Comparison of ENCODE assay signal across 9 cellular contexts in the genomic region with DNA sequence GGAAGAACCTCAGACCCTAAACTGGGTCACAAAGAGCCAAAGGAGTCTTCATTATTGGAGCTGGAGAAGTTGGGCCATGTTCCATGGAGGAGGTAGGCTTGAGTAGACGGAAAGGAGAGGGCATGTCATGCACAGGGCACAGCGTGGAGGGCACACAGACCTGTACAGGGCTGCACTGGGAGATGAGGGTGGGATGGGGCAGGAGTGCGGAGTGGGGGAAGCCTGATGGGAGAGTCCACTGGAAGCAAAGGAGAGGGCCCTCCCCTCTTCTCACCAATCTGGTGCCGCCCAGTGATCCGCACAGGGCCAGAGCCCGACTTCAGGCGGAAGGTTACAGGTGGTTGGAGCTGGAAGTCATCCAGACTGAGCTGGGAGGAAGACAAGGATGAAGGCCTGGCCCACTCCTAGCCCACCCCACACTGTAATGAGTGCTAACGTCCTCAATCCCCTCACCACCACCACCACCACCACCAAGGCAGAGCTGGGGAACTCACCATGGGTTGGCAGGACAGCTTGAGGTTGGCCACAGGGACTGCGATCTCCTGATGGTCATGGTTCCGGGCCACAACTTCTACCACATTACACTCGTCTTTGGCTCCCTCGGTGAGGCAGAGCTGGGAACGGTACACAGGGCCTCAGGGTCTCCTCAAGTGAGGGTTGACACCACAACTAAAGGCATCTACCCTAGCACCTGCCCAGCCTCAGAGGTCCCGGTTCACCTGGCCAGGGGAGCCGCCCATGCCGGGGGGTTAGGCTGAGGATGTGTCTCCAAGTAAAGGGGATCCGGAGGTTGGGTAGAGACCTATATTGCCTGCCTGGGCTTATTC. TPM values are rescaled to one million over a fixed set of nuclear protein-coding genes. Genes with fewer than 3 reads are reported as not detected.
A peak's percentile ranks its signal among the peaks of the same experiment; 100 is the strongest.
DNase-seq lines count a peak whose midpoint lies in the region; ATAC-seq, FAIRE-seq and TF ChIP-seq lines count a peak whose summit lies in the region.
"Had no signal": no experiment of that assay in that cellular context is flagged by ENCODE, and none has a peak within 500 bp of the region (broad histone marks: within the 10 kb centered on the region; RNA-seq: fewer than 3 reads in every experiment).

No MANE protein-coding gene starts in this region.

- in situ Hi-C loops in gastrocnemius medialis (cut with MboI; ENCODE audit: low sequenced_read_pairs in 4 of 4), result loop anchor here in 2 of 4 donors (10.0 kb wide), 1 partner anchor 177 kb away; no protein-coding TSS in a partner anchor

- peak; percentile 47 for FAIRE-seq in GM12891 (lab: Jason Lieb, UNC)

- intact Hi-C loops in gastrocnemius medialis (cut with DNase I; ENCODE audit: low total_unique reads), result loop anchor here (1.0 to 2.0 kb wide), 2 partner anchors 37 to 180 kb away; a partner anchor contains a TSS

- no peak for DNase-seq in GM12891 (ENCODE audit: insufficient read length, low spot score)
- no peak for DNase-seq in fibroblast of pulmonary artery (ENCODE audit: low read depth)
- DNase-seq in gastrocnemius medialis, result no peak
- no peak for DNase-seq in NCI-H1417 treated with DMSO at 0.1 percent for 48 hours (lab: John Stamatoyannopoulos, UW)
- no peak for DNase-seq in NOMO-1 treated with DMSO at 0.1 percent for 48 hours (lab: John Stamatoyannopoulos, UW; ENCODE audit: unreplicated experiment)
- DNase-seq in hippocampal formation (lab: John Stamatoyannopoulos, UW), result no peak
- DNase-seq in activated CD4-positive, alpha-beta T cell treated with anti-CD3 and anti-CD28 coated beads for 48 hours, result no peak

- H3K4me3 ChIP-seq in fibroblast of pulmonary artery (replicated peaks; ENCODE audit: low read depth, low read length), result peak overlapping the region; percentile 82
- peak overlapping the region; percentile 68 to 85 (median 76) for H3K4me3 ChIP-seq in gastrocnemius medialis

- peak overlapping the region in 2 of 4 donors; percentile 64 to 76 for H3K27ac ChIP-seq in gastrocnemius medialis

- H3K9me3 ChIP-seq in gastrocnemius medialis, result no peaks in the 10 kb centered on the region

- ATAC-seq in SK-N-SH treated with all-trans-retinoic acid at 6 μM for 48 hours (peak; percentile 1; the same call in 1 of the 3 replicates), gastrocnemius medialis (no peak)

- no peak for TF ChIP-seq CTCF in fibroblast of pulmonary artery (IDR thresholded peaks at IDR 0.05; ENCODE audit: low read length, missing control alignments)
- no peak for TF ChIP-seq CTCF in gastrocnemius medialis (IDR thresholded peaks at IDR 0.05 in 4 of 5, conservative IDR thresholded peaks at IDR 0.05 in 1 of 5)

- peaks cover 22 to 25% (median 22%) of the 10 kb centered on the region in 3 donors for H3K27me3 ChIP-seq in gastrocnemius medialis

- TF ChIP-seq POLR2A in GM12891 (IDR thresholded peaks at IDR 0.05; ENCODE audit: low read depth, low read length), result no peak
- TF ChIP-seq POLR2A in gastrocnemius medialis (IDR thresholded peaks at IDR 0.05), result no peak

- H3K36me3 ChIP-seq in gastrocnemius medialis, result peaks cover 0 to 28% of the 10 kb centered on the region in 2 donors

- H3K4me1 ChIP-seq in gastrocnemius medialis, result peaks cover 23 to 31% of the 10 kb centered on the region in 2 donors

TF ChIP-seq in GM12891, 5 proteins besides CTCF, POLR2A, EP300 and RAD21:
- TF ChIP-seq TAF1 (IDR thresholded peaks at IDR 0.05; ENCODE audit: low read depth, low read length) (no peak), POLR2AphosphoS5 (IDR thresholded peaks at IDR 0.05; ENCODE audit: low read depth, low read length) (no peak), POU2F2 (IDR thresholded peaks at IDR 0.05; ENCODE audit: low read depth, low read length) (no peak), PAX5 (IDR thresholded peaks at IDR 0.05; ENCODE audit: insufficient read depth, low read length, severe bottlenecking) (no peak), SPI1 (IDR thresholded peaks at IDR 0.05; ENCODE audit: low read depth, low read length) (no peak)
TF ChIP-seq in GM12891: peak in this region for 0.

TF ChIP-seq in SK-N-SH treated with all-trans-retinoic acid at 6 μM for 48 hours, 23 proteins besides CTCF, POLR2A, EP300 and RAD21:
- TF ChIP-seq RARB (CRISPR knock-in tag; IDR thresholded peaks at IDR 0.05) (no peak), GLIS3 (CRISPR knock-in tag; IDR thresholded peaks at IDR 0.05) (no peak), ZC3H10 (CRISPR knock-in tag; IDR thresholded peaks at IDR 0.05) (no peak), ZFP3 (CRISPR knock-in tag; IDR thresholded peaks at IDR 0.05) (no peak), ESRRG (CRISPR knock-in tag; IDR thresholded peaks at IDR 0.05) (no peak), OSR1 (CRISPR knock-in tag; IDR thresholded peaks at IDR 0.05) (no peak), ZNF8 (CRISPR knock-in tag; IDR thresholded peaks at IDR 0.05) (no peak), TCF4 (CRISPR knock-in tag; IDR thresholded peaks at IDR 0.05; ENCODE audit: borderline replicate concordance) (no peak), CSDC2 (CRISPR knock-in tag; IDR thresholded peaks at IDR 0.05) (no peak), ZNF565 (CRISPR knock-in tag; conservative IDR thresholded peaks at IDR 0.05; ENCODE audit: low read depth) (no peak), ZNF70 (CRISPR knock-in tag; IDR thresholded peaks at IDR 0.05) (no peak), BACH2 (CRISPR knock-in tag; IDR thresholded peaks at IDR 0.05; ENCODE audit: borderline replicate concordance) (no peak), ZFP30 (CRISPR knock-in tag; IDR thresholded peaks at IDR 0.05) (no peak)
- TF ChIP-seq, protein P1, sequence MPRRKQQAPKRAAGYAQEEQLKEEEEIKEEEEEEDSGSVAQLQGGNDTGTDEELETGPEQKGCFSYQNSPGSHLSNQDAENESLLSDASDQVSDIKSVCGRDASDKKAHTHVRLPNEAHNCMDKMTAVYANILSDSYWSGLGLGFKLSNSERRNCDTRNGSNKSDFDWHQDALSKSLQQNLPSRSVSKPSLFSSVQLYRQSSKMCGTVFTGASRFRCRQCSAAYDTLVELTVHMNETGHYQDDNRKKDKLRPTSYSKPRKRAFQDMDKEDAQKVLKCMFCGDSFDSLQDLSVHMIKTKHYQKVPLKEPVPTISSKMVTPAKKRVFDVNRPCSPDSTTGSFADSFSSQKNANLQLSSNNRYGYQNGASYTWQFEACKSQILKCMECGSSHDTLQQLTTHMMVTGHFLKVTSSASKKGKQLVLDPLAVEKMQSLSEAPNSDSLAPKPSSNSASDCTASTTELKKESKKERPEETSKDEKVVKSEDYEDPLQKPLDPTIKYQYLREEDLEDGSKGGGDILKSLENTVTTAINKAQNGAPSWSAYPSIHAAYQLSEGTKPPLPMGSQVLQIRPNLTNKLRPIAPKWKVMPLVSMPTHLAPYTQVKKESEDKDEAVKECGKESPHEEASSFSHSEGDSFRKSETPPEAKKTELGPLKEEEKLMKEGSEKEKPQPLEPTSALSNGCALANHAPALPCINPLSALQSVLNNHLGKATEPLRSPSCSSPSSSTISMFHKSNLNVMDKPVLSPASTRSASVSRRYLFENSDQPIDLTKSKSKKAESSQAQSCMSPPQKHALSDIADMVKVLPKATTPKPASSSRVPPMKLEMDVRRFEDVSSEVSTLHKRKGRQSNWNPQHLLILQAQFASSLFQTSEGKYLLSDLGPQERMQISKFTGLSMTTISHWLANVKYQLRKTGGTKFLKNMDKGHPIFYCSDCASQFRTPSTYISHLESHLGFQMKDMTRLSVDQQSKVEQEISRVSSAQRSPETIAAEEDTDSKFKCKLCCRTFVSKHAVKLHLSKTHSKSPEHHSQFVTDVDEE (CRISPR knock-in tag; IDR thresholded peaks at IDR 0.05), result no peak

RNA-seq across cellular contexts. Expression of a gene that starts 1.0 kb away (rescaled TPM):
- polyA plus RNA-seq in GM12891 (2012; ENCODE audit: low read depth, missing spikeins), result 80.2 TPM
- total RNA-seq in gastrocnemius medialis, result 10 to 100 TPM; 12.9 to 37.0 (median 16.0) TPM

RNA-seq across cellular contexts. Expression of a gene that starts 6.3 kb away (rescaled TPM):
- 0.15 TPM for polyA plus RNA-seq in GM12891 (2012; ENCODE audit: low read depth, missing spikeins)
- total RNA-seq in gastrocnemius medialis, result not detected
- total RNA-seq: dermis microvascular lymphatic vessel endothelial cell had no signal

RNA-seq across cellular contexts. Expression of a gene that starts 36.0 kb away (rescaled TPM):
- 67.5 TPM for polyA plus RNA-seq in GM12891 (2012; ENCODE audit: low read depth, missing spikeins)
- total RNA-seq in gastrocnemius medialis, result 10 to 100 TPM; 25.8 to 85.5 (median 48.3) TPM
